Comparison of ENCODE assay signal across 10 cellular contexts in the genomic region with DNA sequence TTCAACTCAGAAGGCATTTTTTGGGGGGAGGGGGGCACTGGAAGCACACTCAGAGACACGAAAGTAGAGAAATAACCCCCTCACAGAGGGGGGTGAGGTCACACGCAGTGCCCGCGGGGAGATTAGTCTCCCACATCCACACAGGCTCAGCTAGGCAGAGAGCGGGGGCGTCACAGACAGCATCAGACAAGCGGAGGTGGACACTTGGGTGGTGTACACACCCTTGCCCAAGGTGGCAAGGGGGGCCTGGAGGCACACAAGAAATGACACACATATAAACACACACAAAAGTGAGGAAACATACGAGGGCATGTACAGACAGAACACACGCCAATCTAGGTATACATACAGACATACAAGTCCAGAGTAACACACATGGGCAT. TPM values are rescaled to one million over a fixed set of nuclear protein-coding genes. Genes with fewer than 3 reads are reported as not detected.
A peak's percentile ranks its signal among the peaks of the same experiment; 100 is the strongest.
DNase-seq lines count a peak whose midpoint lies in the region; ATAC-seq and TF ChIP-seq lines count a peak whose summit lies in the region.
"Had no signal": no experiment of that assay in that cellular context is flagged by ENCODE, and none has a peak within 500 bp of the region (broad histone marks: within the 10 kb centered on the region; RNA-seq: fewer than 3 reads in every experiment).

No MANE protein-coding gene starts in this region.

- H3K79me2 ChIP-seq in H9 (ENCODE audit: insufficient read depth, low read length): no peaks in the 10 kb centered on the region

- no peak overlapping the region for H3K4ac ChIP-seq in H9 (ENCODE audit: low read depth, low read length)

- intact Hi-C loops in CD4-positive, alpha-beta memory T cell (cut with micrococcal nuclease): loop anchor here (5.0 kb wide), 1 partner anchor 38 kb away; a partner anchor contains a TSS

- H4K5ac ChIP-seq in H9 (ENCODE audit: insufficient read length, low read depth, low read length): no peak overlapping the region

- no peak overlapping the region for H3T11ph ChIP-seq in H9 (ENCODE audit: low read length)

- CTCF ChIA-PET in CD4-positive, alpha-beta memory T cell (lab: Charles Lee; ENCODE audit: partially characterized antibody): interaction anchor here (1.0 kb wide), 1 partner anchor 60 kb away, joined by 3 read pairs; a partner anchor contains a TSS

- H3K79me1 ChIP-seq in H9 (ENCODE audit: insufficient read depth, low read depth, low read length, poor library complexity, severe bottlenecking): no peaks in the 10 kb centered on the region

- no peak overlapping the region for H3K56ac ChIP-seq in H9 (ENCODE audit: insufficient read length, low read depth, low read length)

- no peaks in the 10 kb centered on the region for H3K9me3 ChIP-seq in CD4-positive, alpha-beta memory T cell (ENCODE audit: control insufficient read depth in 1 of 2, low read length in 2 of 2)
- peaks cover 33% of the 10 kb centered on the region for H3K9me3 ChIP-seq in H9 (ENCODE audit: control insufficient read depth, low read depth, low read length)
- H3K9me3 ChIP-seq: ovary had no signal

- no peak overlapping the region for H2BK120ac ChIP-seq in H9 (ENCODE audit: low read depth, low read length, poor library complexity, severe bottlenecking)

- H4K8ac ChIP-seq in H9 (replicated peaks; ENCODE audit: insufficient read length, low read depth, low read length): no peak overlapping the region

- WGBS in H9 (ENCODE audit: extremely low coverage, insufficient read length, low lambda C conversion rate): no CpG with 5 or more reads among the region's 9 CpGs

- peak overlapping the region in 2 of 8 donors; percentile 49 to 54 for H3K4me3 Mint-ChIP-seq in CD4-positive, alpha-beta memory T cell
- H3K4me3 Mint-ChIP-seq in H9 (peak overlapping the region; percentile 59 to 71), nephron (peak overlapping the region in 2 of 3 experiments; percentile 26 to 36)

- no peaks in the 10 kb centered on the region for H4K20me1 ChIP-seq in H9 (ENCODE audit: control insufficient read depth, insufficient read depth, insufficient read length)

- H3K14ac ChIP-seq in H9 (ENCODE audit: insufficient read depth, low read length): no peak overlapping the region

- H3K27ac Mint-ChIP-seq in CD4-positive, alpha-beta memory T cell: peak overlapping the region in 4 of 7 donors; percentile 18 to 82 (median 45)
- no peak overlapping the region for H3K27ac Mint-ChIP-seq in H9
- no peak overlapping the region for H3K27ac Mint-ChIP-seq in nephron
- H3K27ac Mint-ChIP-seq: activated CD8-positive, alpha-beta memory T cell treated with anti-CD3 and anti-CD28 coated beads, Interleukin-2, amount 10 ng/mL, durations not matched to agents 7 days and 5 days had no signal

- no peak overlapping the region for H2BK15ac ChIP-seq in H9 (ENCODE audit: low read depth, low read length)

- peaks cover 0 to 3% (median 0%) of the 10 kb centered on the region in 8 donors for H3K9me3 Mint-ChIP-seq in CD4-positive, alpha-beta memory T cell
- H3K9me3 Mint-ChIP-seq in H9 (peaks cover 75 to 83% of the 10 kb centered on the region in 2 experiments), nephron (peaks cover 25% of the 10 kb centered on the region)

- H3K27me3 Mint-ChIP-seq in CD4-positive, alpha-beta memory T cell: peaks cover 0 to 7% of the 10 kb centered on the region in 2 donors
- peaks cover 18% of the 10 kb centered on the region for H3K27me3 Mint-ChIP-seq in H9 (ENCODE audit: low read depth)
- H3K27me3 Mint-ChIP-seq in nephron (ENCODE audit: low read depth): peaks cover 54% of the 10 kb centered on the region

- no peak overlapping the region for H2AK5ac ChIP-seq in H9 (ENCODE audit: insufficient read length, low read length)

- no peak for TF ChIP-seq CTCF in H9 (conservative IDR thresholded peaks at IDR 0.05)
- TF ChIP-seq CTCF in nephron (IDR thresholded peaks at IDR 0.05; ENCODE audit: unreplicated experiment in 3 of 3): no peak

- H3K36me3 ChIP-seq in CD4-positive, alpha-beta memory T cell (ENCODE audit: insufficient read depth, low read length): no peaks in the 10 kb centered on the region
- H3K36me3 ChIP-seq: ovary had no signal

- peaks cover 0 to 3% of the 10 kb centered on the region in 2 donors for H3K36me3 Mint-ChIP-seq in CD4-positive, alpha-beta memory T cell
- H3K36me3 Mint-ChIP-seq in H9 (ENCODE audit: insufficient read depth in 1 of 3, low read depth in 3 of 3) (peaks cover 0 to 7% (median 5%) of the 10 kb centered on the region in 3 experiments; a peak in 3 of 7 replicates), nephron (ENCODE audit: low read depth) (no peaks in the 10 kb centered on the region)
- H3K36me3 Mint-ChIP-seq: activated CD8-positive, alpha-beta memory T cell treated with anti-CD3 and anti-CD28 coated beads, Interleukin-2, amount 10 ng/mL, durations not matched to agents 7 days and 5 days had no signal

- POLR2A ChIA-PET in CD4-positive, alpha-beta memory T cell (lab: Charles Lee; ENCODE audit: partially characterized antibody): interaction anchor here (1.0 to 1.5 kb wide), 5 partner anchors 9 to 59 kb away, joined by 3 to 8 read pairs (median 5); a partner anchor contains a TSS

- no peak overlapping the region for H2BK5ac ChIP-seq in H9 (ENCODE audit: insufficient read length, low read length)

- no peak overlapping the region for H3K4me3 ChIP-seq in CD4-positive, alpha-beta memory T cell (ENCODE audit: low read length in 2 of 2)

- H2BK20ac ChIP-seq in H9 (ENCODE audit: low read depth, low read length, poor library complexity, severe bottlenecking): no peak overlapping the region

- H3K23me2 ChIP-seq in H9 (ENCODE audit: insufficient read length, low read depth, low read length, poor library complexity, severe bottlenecking): peaks cover 3% of the 10 kb centered on the region

- no peak overlapping the region for H4K91ac ChIP-seq in H9 (ENCODE audit: insufficient read length, low read depth, low read length)

- H3K4me1 Mint-ChIP-seq in CD4-positive, alpha-beta memory T cell: peaks cover 4 to 32% (median 18%) of the 10 kb centered on the region in 4 donors
- peaks cover 8 to 17% of the 10 kb centered on the region in 2 experiments for H3K4me1 Mint-ChIP-seq in H9
- H3K4me1 Mint-ChIP-seq in nephron: no peaks in the 10 kb centered on the region

- no peak overlapping the region for H3K23ac ChIP-seq in H9 (ENCODE audit: insufficient read length, low read depth, low read length)

- no peak overlapping the region for H3K27ac ChIP-seq in CD4-positive, alpha-beta memory T cell (ENCODE audit: low read depth, low read length)
- no peak overlapping the region for H3K27ac ChIP-seq in H9 (ENCODE audit: insufficient read length, low read depth, low read length)
- H3K27ac ChIP-seq: ovary had no signal

- no peak overlapping the region for H3K18ac ChIP-seq in H9 (ENCODE audit: insufficient read length, low read depth, low read length)

- no peak overlapping the region for H2BK12ac ChIP-seq in H9 (ENCODE audit: insufficient read length, low read depth, low read length)

- peak overlapping the region; percentile 5 for H3K4me2 ChIP-seq in H9 (ENCODE audit: insufficient read depth, insufficient read length, low read length)

- no peak overlapping the region for H3K9ac ChIP-seq in H9 (ENCODE audit: extremely low read depth, insufficient read length, low read length)

- ATAC-seq in GM18511 (IDR thresholded peaks at IDR 0.05; ENCODE audit: unreplicated experiment): no peak

- H3K27me3 ChIP-seq in CD4-positive, alpha-beta memory T cell (ENCODE audit: insufficient read depth, low read length): no peaks in the 10 kb centered on the region
- H3K27me3 ChIP-seq in H9 (ENCODE audit: insufficient read depth, low read length): no peaks in the 10 kb centered on the region
- H3K27me3 ChIP-seq: ovary had no signal

- peaks cover 5% of the 10 kb centered on the region for H3K4me1 ChIP-seq in CD4-positive, alpha-beta memory T cell (ENCODE audit: insufficient read depth, low read length)
- H3K4me1 ChIP-seq in H9 (ENCODE audit: insufficient read depth, low read length): peaks cover 3% of the 10 kb centered on the region; the same call in 1 of the 2 replicates

- no peak overlapping the region for H2AFZ ChIP-seq in H9 (ENCODE audit: low read length)

- DNase-seq in CD4-positive, alpha-beta memory T cell: no peak
- no peak for DNase-seq in H9
- DNase-seq in cerebellum (ENCODE audit: low spot score): peak; percentile 14
- DNase-seq in stimulated activated CD4-positive, alpha-beta T cell treated with anti-CD3 and anti-CD28 coated beads, Interleukin-4, amount 100 ng/mL, for 24 hours: no peak
- no peak for DNase-seq in DMS53 (lab: John Stamatoyannopoulos, UW)

RNA-seq across cellular contexts. Expression of a gene that starts 0.6 kb away (rescaled TPM):
- total RNA-seq in CD4-positive, alpha-beta memory T cell: 1 to 10 TPM in 1 of 2 experiments, under 1 TPM in 1; 0.90 to 1.4 TPM
- 1 to 10 TPM in 1 of 2 donors, under 1 TPM in 1; 0.49 to 1.6 TPM for polyA plus RNA-seq in CD4-positive, alpha-beta memory T cell
- 11.7 TPM in 2 replicates for total RNA-seq in H9 (2021)
- total RNA-seq in cerebellum: 9.8 TPM
- total RNA-seq: skeletal muscle tissue had no signal

RNA-seq across cellular contexts. Expression of a gene that starts 9.4 kb away (rescaled TPM):
- 10 to 100 TPM; 28.4 to 29.0 TPM for total RNA-seq in CD4-positive, alpha-beta memory T cell
- polyA plus RNA-seq in CD4-positive, alpha-beta memory T cell: 10 to 100 TPM; 13.5 to 16.4 TPM
- 2.3 and 2.8 TPM in 2 replicates for total RNA-seq in H9 (2021)
- 1.4 TPM for total RNA-seq in cerebellum

RNA-seq across cellular contexts. Expression of a gene that starts 30.1 kb away (rescaled TPM):
- 10 to 100 TPM; 36.4 to 38.3 TPM for total RNA-seq in CD4-positive, alpha-beta memory T cell
- 10 to 100 TPM; 21.9 to 22.7 TPM for polyA plus RNA-seq in CD4-positive, alpha-beta memory T cell
- 49.2 and 49.8 TPM in 2 replicates for total RNA-seq in H9 (2021)
- 12.2 TPM for total RNA-seq in cerebellum

RNA-seq across cellular contexts. Expression of a gene that starts 38.1 kb away (rescaled TPM):
- 100 to 1,000 TPM; 147 to 156 TPM for total RNA-seq in CD4-positive, alpha-beta memory T cell
- polyA plus RNA-seq in CD4-positive, alpha-beta memory T cell: 100 to 1,000 TPM; 320 to 339 TPM
- total RNA-seq in H9 (2021) (65.1 and 72.5 TPM in 2 replicates), cerebellum (8.3 TPM)

RNA-seq across cellular contexts. Expression of a gene that starts 38.7 kb away (rescaled TPM):
- 100 to 1,000 TPM; 172 to 188 TPM for total RNA-seq in CD4-positive, alpha-beta memory T cell
- 100 to 1,000 TPM; 275 to 315 TPM for polyA plus RNA-seq in CD4-positive, alpha-beta memory T cell
- 83.0 and 95.1 TPM in 2 replicates for total RNA-seq in H9 (2021)
- total RNA-seq in cerebellum: 32.8 TPM

Comparison
In these comparisons a context has a peak if more than half of its experiments do, and no peak if none do; other contexts are left out.
1. H3K27ac Mint-ChIP-seq: peak in CD4-positive, alpha-beta memory T cell (4 of 7); none in H9 (0 of 3) and nephron (0 of 3).